Comparison of ENCODE assay signal across 8 cellular contexts in the genomic region with DNA sequence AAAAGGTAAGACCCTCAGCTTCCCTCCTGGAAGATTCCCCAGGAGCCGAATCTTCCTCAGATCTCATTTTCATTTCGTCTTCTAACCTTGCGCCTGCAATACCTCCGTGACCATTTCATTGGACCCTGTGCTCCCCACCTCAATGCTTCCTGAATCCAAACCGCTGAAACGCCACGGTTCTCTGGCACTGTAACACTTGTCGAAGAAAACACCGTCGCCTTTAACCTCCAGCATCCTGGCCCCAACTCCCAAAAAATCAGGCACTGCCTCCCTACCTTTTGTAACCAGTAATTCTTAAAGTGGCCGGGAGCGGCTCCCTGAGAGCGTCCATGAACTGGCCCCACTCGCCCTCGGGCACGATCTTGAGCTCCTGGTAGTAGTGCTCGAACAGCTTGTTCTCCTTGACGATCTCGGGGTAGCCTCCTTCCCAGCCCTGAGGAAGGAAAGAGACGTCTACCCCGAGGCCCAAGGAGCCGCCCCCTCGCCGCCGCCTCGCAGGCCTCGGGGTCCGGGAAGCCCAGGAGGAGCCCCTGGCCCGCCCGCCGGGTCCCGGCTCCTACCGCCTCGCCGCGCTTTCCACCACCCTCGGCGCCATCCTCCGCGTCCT. TPM values are rescaled to one million over a fixed set of nuclear protein-coding genes. Genes with fewer than 3 reads are reported as not detected.
A peak's percentile ranks its signal among the peaks of the same experiment; 100 is the strongest.
DNase-seq lines count a peak whose midpoint lies in the region; ATAC-seq and TF ChIP-seq lines count a peak whose summit lies in the region.

No MANE protein-coding gene starts in this region.

- H3K27ac Mint-ChIP-seq in GM23338 = peak overlapping the region; percentile 99

- no peaks in the 10 kb centered on the region for H3K9me2 ChIP-seq in GM23338 (ENCODE audit: insufficient read depth)

- intact Hi-C loops in adrenal gland (cut with DNase I) = loop anchor here (2.0 to 10.0 kb wide), 3 partner anchors 82 to 114 kb away; a partner anchor contains a TSS
- intact Hi-C loops in spleen (cut with DNase I; ENCODE audit: low total_unique reads) = loop anchor here (5.0 kb wide), 1 partner anchor 80 kb away; a partner anchor contains a TSS

- TF ChIP-seq CTCF in GM23338 (conservative IDR thresholded peaks at IDR 0.05; ENCODE audit: low read depth in 2 of 2) = no peak
- no peak for TF ChIP-seq CTCF in adrenal gland (IDR thresholded peaks at IDR 0.05)
- TF ChIP-seq CTCF in spleen (IDR thresholded peaks at IDR 0.05 in 8 of 11, conservative IDR thresholded peaks at IDR 0.05 in 3 of 11) = no peak

- peak; percentile 39 for ATAC-seq in GM23338

- no peak for TF ChIP-seq POLR2A in adrenal gland (IDR thresholded peaks at IDR 0.05)
- no peak for TF ChIP-seq POLR2A in spleen (IDR thresholded peaks at IDR 0.05)

- H3F3A ChIP-seq in GM23338 (replicated peaks; ENCODE audit: low read depth) = no peaks in the 10 kb centered on the region; the same call in 1 of the 2 replicates

- peak overlapping the region; percentile 87 for H3K27ac ChIP-seq in GM23338 (ENCODE audit: low read depth)
- peak overlapping the region; percentile 97 for H3K27ac ChIP-seq in KOPT-K1 (ENCODE audit: low read depth, low read length, poor library complexity, severe bottlenecking)
- peak overlapping the region; percentile 86 to 92 (median 91) for H3K27ac ChIP-seq in adrenal gland
- H3K27ac ChIP-seq in iPS-18a (ENCODE audit: low read length) = peak overlapping the region; percentile 91
- H3K27ac ChIP-seq in spleen = peak overlapping the region; percentile 89 to 97 (median 92)

- no peaks in the 10 kb centered on the region for H3K9me3 Mint-ChIP-seq in GM23338

- no peaks in the 10 kb centered on the region for H3K9me3 ChIP-seq in KOPT-K1 (ENCODE audit: insufficient read depth, low read length, poor library complexity, severe bottlenecking)
- no peaks in the 10 kb centered on the region for H3K9me3 ChIP-seq in adrenal gland (replicated peaks in 1 of 3)
- H3K9me3 ChIP-seq in iPS-18a (ENCODE audit: control insufficient read depth, low read depth, low read length) = no peaks in the 10 kb centered on the region
- no peaks in the 10 kb centered on the region for H3K9me3 ChIP-seq in spleen

- peak overlapping the region; percentile 97 for H3K4me3 ChIP-seq in GM23338
- peak overlapping the region; percentile 34 to 92 (median 70) for H3K4me3 ChIP-seq in adrenal gland
- H3K4me3 ChIP-seq in iPS-18a (ENCODE audit: low read length) = peak overlapping the region; percentile 87
- H3K4me3 ChIP-seq in spleen = peak overlapping the region; percentile 83 to 100 (median 96)

- H2AFZ ChIP-seq in GM23338 = peak overlapping the region; percentile 94

- H3K9ac ChIP-seq in iPS-18a (ENCODE audit: low read length) = peak overlapping the region; percentile 88

- H3K4me3 Mint-ChIP-seq in GM23338 = peak overlapping the region; percentile 100

- H3K4me2 ChIP-seq in GM23338 = peak overlapping the region; percentile 99

- DNase-seq in NCI-H510A treated with DMSO at 0.1 percent for 48 hours (lab: John Stamatoyannopoulos, UW) (peak; percentile 35), NCI-H510A (lab: John Stamatoyannopoulos, UW) (no peak), GM23338 (ENCODE audit: low spot score) (peak; percentile 59), adrenal gland (peak in 5 of 7 donors; percentile 28 to 47 (median 42)), spleen (no peak), SK-N-DZ (ENCODE audit: low spot score) (no peak)

- 0 to 1% (median 0%) methylated on average over 16 to 40 of the region's 40 CpGs for WGBS in adrenal gland, 4 donors
- WGBS in spleen, 5 donors = 0 to 1% (median 1%) methylated on average over 17 to 40 of the region's 40 CpGs

- peaks cover 51% of the 10 kb centered on the region for H3K36me3 Mint-ChIP-seq in GM23338 (ENCODE audit: low read depth)

- H3K4me1 ChIP-seq in GM23338 (ENCODE audit: insufficient read depth) (peaks cover 14% of the 10 kb centered on the region), adrenal gland (replicated peaks in 1 of 2) (peaks cover 6 to 24% of the 10 kb centered on the region in 2 donors), iPS-18a (ENCODE audit: control insufficient read depth, low read depth, low read length) (no peaks in the 10 kb centered on the region), spleen (peaks cover 9 to 84% (median 39%) of the 10 kb centered on the region in 6 donors)

- no peaks in the 10 kb centered on the region for H3K27me3 ChIP-seq in GM23338 (ENCODE audit: insufficient read depth)
- no peaks in the 10 kb centered on the region for H3K27me3 ChIP-seq in adrenal gland
- no peaks in the 10 kb centered on the region for H3K27me3 ChIP-seq in iPS-18a (ENCODE audit: control insufficient read depth, insufficient read depth, low read length)
- H3K27me3 ChIP-seq in spleen (replicated peaks in 1 of 7) = no peaks in the 10 kb centered on the region

- peaks cover 7% of the 10 kb centered on the region for H3K27me3 Mint-ChIP-seq in GM23338 (ENCODE audit: insufficient read depth, low read depth, poor library complexity)

- 0 out of 2 replicates have a peak, but pooled peaks cover 20% of the 10 kb centered on the region for H3K36me3 ChIP-seq in GM23338 (ENCODE audit: insufficient read depth)
- peaks cover 44% of the 10 kb centered on the region for H3K36me3 ChIP-seq in KOPT-K1 (ENCODE audit: insufficient read depth, low read length)
- peaks cover 0 to 25% of the 10 kb centered on the region in 2 donors for H3K36me3 ChIP-seq in adrenal gland (replicated peaks in 1 of 2)
- peaks cover 36% of the 10 kb centered on the region for H3K36me3 ChIP-seq in iPS-18a (ENCODE audit: control insufficient read depth, low read depth, low read length)
- peaks cover 2 to 42% (median 32%) of the 10 kb centered on the region in 6 donors for H3K36me3 ChIP-seq in spleen

- H4K20me1 ChIP-seq in GM23338 (replicated peaks; ENCODE audit: insufficient read depth) = peaks cover 41% of the 10 kb centered on the region

- H3K79me2 ChIP-seq in GM23338 (replicated peaks; ENCODE audit: insufficient read depth) = peaks cover 93% of the 10 kb centered on the region

- peaks cover 12% of the 10 kb centered on the region for H3K4me1 Mint-ChIP-seq in GM23338

TF ChIP-seq in GM23338, 12 proteins besides CTCF, POLR2A, EP300 and RAD21 (continues in another document):
- no peak for TF ChIP-seq EZH2phosphoT487 (IDR thresholded peaks at IDR 0.05; ENCODE audit: unreplicated experiment)

RNA-seq across cellular contexts. Expression of a gene that starts 0.4 kb away (rescaled TPM):
- total RNA-seq in GM23338 (2014; rRNA removed; shearing (Covaris generic)) = 110 and 112 TPM in 2 replicates
- polyA plus RNA-seq in GM23338 (2016; fragmentation: Nextera tagmentation; extraction: Ambion mirVana) (59.3 and 65.4 TPM in 2 replicates), adrenal gland (10 to 100 TPM; 40.8 to 66.8 (median 59.9) TPM), spleen (10 to 100 TPM; 42.4 to 63.3 (median 49.8) TPM)
- total RNA-seq in adrenal gland (10 to 100 TPM; 21.3 to 44.1 (median 34.7) TPM), spleen (10 to 100 TPM; 53.1 to 77.8 (median 57.6) TPM)
- 72.3 and 78.6 TPM in 2 replicates for polyA plus RNA-seq in SK-N-DZ (2014; cell fraction: cytosol; rRNA removed)
- polyA plus RNA-seq in SK-N-DZ (2014; cell fraction: nucleus; rRNA removed) = 106 and 136 TPM in 2 replicates

RNA-seq across cellular contexts. Expression of a gene that starts 0.8 kb away (rescaled TPM):
- 69.6 and 87.3 TPM in 2 replicates for total RNA-seq in GM23338 (2014; rRNA removed; shearing (Covaris generic))
- 17.9 and 18.2 TPM in 2 replicates for polyA plus RNA-seq in GM23338 (2016; fragmentation: Nextera tagmentation; extraction: Ambion mirVana)
- total RNA-seq in adrenal gland = 10 to 100 TPM in 3 of 8 donors, 1 to 10 TPM in 5; 1.9 to 15.0 (median 9.4) TPM
- polyA plus RNA-seq in adrenal gland = 1 to 10 TPM; 1.6 to 3.7 (median 1.7) TPM
- 1 to 10 TPM; 4.6 to 9.3 (median 7.1) TPM for total RNA-seq in spleen
- polyA plus RNA-seq in spleen = 1 to 10 TPM; 2.5 to 5.1 (median 4.4) TPM
- polyA plus RNA-seq in SK-N-DZ (2014; cell fraction: cytosol; rRNA removed) = 55.9 and 84.1 TPM in 2 replicates
- polyA plus RNA-seq in SK-N-DZ (2014; cell fraction: nucleus; rRNA removed) = 44.8 and 51.8 TPM in 2 replicates

Comparison
In these comparisons a context has a peak if more than half of its experiments do, and no peak if none do; other contexts are left out.
1. DNase-seq: peak in NCI-H510A treated with DMSO at 0.1 percent for 48 hours (single experiment), GM23338 (single experiment) and adrenal gland (5 of 7); none in NCI-H510A (single experiment), spleen (single experiment) and SK-N-DZ (single experiment).
2. Peak in every context shown above with its lines, with median percentiles within 50 percentile points of each other: H3K27ac ChIP-seq and H3K4me3 ChIP-seq.